In genomic region chr1:119081267-119081666, GRCh38 we compare ENCODE assay signal across 14 cellular contexts. TPM values are rescaled to one million over a fixed set of nuclear protein-coding genes. Genes with fewer than 3 reads are reported as not detected.
DNase-seq lines count a peak whose midpoint lies in the region; ATAC-seq, FAIRE-seq and TF ChIP-seq lines count a peak whose summit lies in the region.
"Had no signal": no experiment of that assay in that cellular context is flagged by ENCODE, and none has a peak within 500 bp of the region (broad histone marks: within the 10 kb centered on the region; RNA-seq: fewer than 3 reads in every experiment).

No MANE protein-coding gene starts in this region.

- H3K79me2 ChIP-seq in neural cell (replicated peaks; ENCODE audit: insufficient read depth, low read length): no peaks in the 10 kb centered on the region

- H3K36me3 ChIP-seq in BLaER1: no peaks in the 10 kb centered on the region
- H3K36me3 ChIP-seq in neural cell (ENCODE audit: insufficient read depth, low read length): no peaks in the 10 kb centered on the region
- H3K36me3 ChIP-seq in effector memory CD4-positive, alpha-beta T cell (ENCODE audit: control insufficient read depth, insufficient read depth, low read length): no peaks in the 10 kb centered on the region
- H3K36me3 ChIP-seq: cardiac muscle cell had no signal

- H2AFZ ChIP-seq in neural cell (ENCODE audit: low read depth, low read length): no peak overlapping the region

- no peak for ATAC-seq in GM21723 (IDR thresholded peaks at IDR 0.05; ENCODE audit: unreplicated experiment)

- peak; percentile 83 for FAIRE-seq in RCC 7860 (lab: Jason Lieb, UNC)
- FAIRE-seq: kidney had no signal

- H4K20me1 ChIP-seq in BLaER1 (no peaks in the 10 kb centered on the region), neural cell (ENCODE audit: insufficient read depth) (no peaks in the 10 kb centered on the region)

- H3K9ac ChIP-seq in BLaER1: no peak overlapping the region
- no peak overlapping the region for H3K9ac ChIP-seq in neural cell (ENCODE audit: low read length)

- H3K9me2 ChIP-seq in neural cell (ENCODE audit: insufficient read depth, low read length): no peaks in the 10 kb centered on the region

- no peaks in the 10 kb centered on the region for H3F3A ChIP-seq in neural cell (ENCODE audit: insufficient read depth, low read length, poor library complexity, severe bottlenecking)

- H3K27ac ChIP-seq in BLaER1 (no peak overlapping the region), neural cell (ENCODE audit: low read length) (peak overlapping the region; percentile 9)
- no peak overlapping the region for H3K27ac ChIP-seq in effector memory CD4-positive, alpha-beta T cell (ENCODE audit: insufficient read depth, low read length, poor library complexity, severe bottlenecking)
- H3K27ac ChIP-seq: cardiac muscle cell had no signal

- H3K4me2 ChIP-seq in BLaER1: peak overlapping the region; percentile 20; the same call in 1 of the 2 replicates
- no peak overlapping the region for H3K4me2 ChIP-seq in neural cell (ENCODE audit: low read length)

- no peak overlapping the region for H3K4me3 ChIP-seq in BLaER1
- no peak overlapping the region for H3K4me3 ChIP-seq in neural cell (ENCODE audit: low read length)
- H3K4me3 ChIP-seq in effector memory CD4-positive, alpha-beta T cell (ENCODE audit: insufficient read depth, low read depth, low read length, poor library complexity, severe bottlenecking): no peak overlapping the region
- H3K4me3 ChIP-seq: cardiac muscle cell had no signal

- H3K27me3 ChIP-seq in BLaER1 (no peaks in the 10 kb centered on the region), neural cell (ENCODE audit: insufficient read depth, low read depth, low read length) (no peaks in the 10 kb centered on the region)
- H3K27me3 ChIP-seq in effector memory CD4-positive, alpha-beta T cell (replicated peaks; ENCODE audit: control insufficient read depth, insufficient read depth, low read length, poor library complexity, severe bottlenecking): no peaks in the 10 kb centered on the region
- H3K27me3 ChIP-seq: cardiac muscle cell had no signal

- 0 out of 2 replicates have a peak, but pooled peaks cover 8% of the 10 kb centered on the region for H3K9me3 ChIP-seq in BLaER1
- no peaks in the 10 kb centered on the region for H3K9me3 ChIP-seq in neural cell (ENCODE audit: low read length)
- no peaks in the 10 kb centered on the region for H3K9me3 ChIP-seq in effector memory CD4-positive, alpha-beta T cell (ENCODE audit: control insufficient read depth, low read length)

- no peak for TF ChIP-seq RAD21 in neural cell (conservative IDR thresholded peaks at IDR 0.05)

- no peak for DNase-seq in RCC 7860 (ENCODE audit: low spot score)
- DNase-seq in cerebellar cortex (ENCODE audit: low spot score): peak; percentile 21
- DNase-seq in stimulated activated CD4-positive, alpha-beta T cell treated with anti-CD3 and anti-CD28 coated beads, Interleukin-4, amount 100 ng/mL, for 4 hours: no peak
- no peak for DNase-seq in effector memory CD4-positive, alpha-beta T cell
- DNase-seq in stimulated activated CD8-positive, alpha-beta memory T cell treated with anti-CD3 and anti-CD28 coated beads, Interleukin-4, amount 100 ng/mL, for 48 hours: no peak
- DNase-seq: activated B cell treated with CpG ODN at 0.5 μM for 24 hours, GDM1, kidney, NCI-H510A treated with DMSO at 0.1 percent for 48 hours, T-helper 1 cell had no signal

- no peak for TF ChIP-seq EP300 in neural cell (conservative IDR thresholded peaks at IDR 0.05; ENCODE audit: poor library complexity, severe bottlenecking)

- TF ChIP-seq CTCF in neural cell (IDR thresholded peaks at IDR 0.05; ENCODE audit: poor library complexity, severe bottlenecking): no peak

- peaks cover 20% of the 10 kb centered on the region for H3K4me1 ChIP-seq in BLaER1
- H3K4me1 ChIP-seq in effector memory CD4-positive, alpha-beta T cell (ENCODE audit: control insufficient read depth, insufficient read depth, low read length, poor library complexity, severe bottlenecking): no peaks in the 10 kb centered on the region

TF ChIP-seq in neural cell, 6 proteins besides CTCF, POLR2A, EP300 and RAD21:
- TF ChIP-seq EZH2 (IDR thresholded peaks at IDR 0.05; ENCODE audit: borderline replicate concordance, insufficient read depth, low read length, poor library complexity, severe bottlenecking) (no peak), REST (IDR thresholded peaks at IDR 0.05; ENCODE audit: borderline replicate concordance) (no peak), POLR2AphosphoS5 (IDR thresholded peaks at IDR 0.05) (no peak), MXI1 (conservative IDR thresholded peaks at IDR 0.05; ENCODE audit: poor library complexity, severe bottlenecking) (no peak), TAF1 (IDR thresholded peaks at IDR 0.05; ENCODE audit: low read depth) (no peak), SMC3 (conservative IDR thresholded peaks at IDR 0.05; ENCODE audit: poor library complexity) (no peak)
TF ChIP-seq in neural cell: peak in this region for 0.

RNA-seq across cellular contexts. Expression of gene WARS2, which starts 59.2 kb away (rescaled TPM):
- 4.7 and 4.8 TPM in 2 replicates for polyA plus RNA-seq in neural cell
- 13.6 and 15.5 TPM in 2 replicates for polyA minus RNA-seq in neural cell
